1 cellular context compared by ENCODE assay signal in genomic region chr11:67315325-67315909, GRCh38.
TF ChIP-seq lines count a peak whose summit lies in the region.

No MANE protein-coding gene starts in this region.

TF ChIP-seq in HepG2, 621 proteins besides CTCF, POLR2A, EP300 and RAD21:
- TF ChIP-seq, protein P1, sequence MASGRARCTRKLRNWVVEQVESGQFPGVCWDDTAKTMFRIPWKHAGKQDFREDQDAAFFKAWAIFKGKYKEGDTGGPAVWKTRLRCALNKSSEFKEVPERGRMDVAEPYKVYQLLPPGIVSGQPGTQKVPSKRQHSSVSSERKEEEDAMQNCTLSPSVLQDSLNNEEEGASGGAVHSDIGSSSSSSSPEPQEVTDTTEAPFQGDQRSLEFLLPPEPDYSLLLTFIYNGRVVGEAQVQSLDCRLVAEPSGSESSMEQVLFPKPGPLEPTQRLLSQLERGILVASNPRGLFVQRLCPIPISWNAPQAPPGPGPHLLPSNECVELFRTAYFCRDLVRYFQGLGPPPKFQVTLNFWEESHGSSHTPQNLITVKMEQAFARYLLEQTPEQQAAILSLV (CRISPR knock-in tag; IDR thresholded peaks at IDR 0.05; ENCODE audit: borderline replicate concordance) = no peak
- no peak for TF ChIP-seq ZNF343 (CRISPR knock-in tag; IDR thresholded peaks at IDR 0.05)
- no peak for TF ChIP-seq AKNA (CRISPR knock-in tag; IDR thresholded peaks at IDR 0.05; ENCODE audit: borderline replicate concordance)
- TF ChIP-seq KMT2B (CRISPR knock-in tag; IDR thresholded peaks at IDR 0.05) = no peak
- TF ChIP-seq SALL2 (CRISPR knock-in tag; IDR thresholded peaks at IDR 0.05) = no peak
- TF ChIP-seq ZNF782 (CRISPR knock-in tag; IDR thresholded peaks at IDR 0.05; ENCODE audit: borderline replicate concordance) = no peak
- TF ChIP-seq, protein P2, sequence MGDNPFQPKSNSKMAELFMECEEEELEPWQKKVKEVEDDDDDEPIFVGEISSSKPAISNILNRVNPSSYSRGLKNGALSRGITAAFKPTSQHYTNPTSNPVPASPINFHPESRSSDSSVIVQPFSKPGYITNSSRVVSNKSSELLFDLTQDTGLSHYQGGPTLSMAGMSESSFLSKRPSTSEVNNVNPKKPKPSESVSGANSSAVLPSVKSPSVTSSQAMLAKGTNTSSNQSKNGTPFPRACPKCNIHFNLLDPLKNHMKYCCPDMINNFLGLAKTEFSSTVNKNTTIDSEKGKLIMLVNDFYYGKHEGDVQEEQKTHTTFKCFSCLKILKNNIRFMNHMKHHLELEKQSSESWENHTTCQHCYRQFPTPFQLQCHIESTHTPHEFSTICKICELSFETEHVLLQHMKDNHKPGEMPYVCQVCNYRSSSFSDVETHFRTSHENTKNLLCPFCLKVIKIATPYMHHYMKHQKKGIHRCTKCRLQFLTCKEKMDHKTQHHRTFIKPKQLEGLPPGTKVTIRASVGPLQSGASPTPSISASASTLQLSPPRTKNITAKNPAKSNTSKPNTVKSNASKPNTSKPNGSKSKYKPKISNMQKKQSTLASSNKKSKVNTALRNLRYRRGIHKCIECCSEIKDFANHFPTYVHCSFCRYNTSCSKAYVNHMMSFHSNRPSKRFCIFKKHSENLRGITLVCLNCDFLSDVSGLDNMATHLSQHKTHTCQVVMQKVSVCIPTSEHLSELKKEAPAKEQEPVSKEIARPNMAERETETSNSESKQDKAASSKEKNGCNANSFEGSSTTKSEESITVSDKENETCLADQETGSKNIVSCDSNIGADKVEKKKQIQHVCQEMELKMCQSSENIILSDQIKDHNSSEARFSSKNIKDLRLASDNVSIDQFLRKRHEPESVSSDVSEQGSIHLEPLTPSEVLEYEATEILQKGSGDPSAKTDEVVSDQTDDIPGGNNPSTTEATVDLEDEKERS (CRISPR knock-in tag; IDR thresholded peaks at IDR 0.05) = no peak
- TF ChIP-seq MTF1 (CRISPR knock-in tag; IDR thresholded peaks at IDR 0.05) = no peak
- no peak for TF ChIP-seq PHF20 (CRISPR knock-in tag; IDR thresholded peaks at IDR 0.05)
- no peak for TF ChIP-seq NFE2 (CRISPR knock-in tag; IDR thresholded peaks at IDR 0.05)
- no peak for TF ChIP-seq HMGXB4 (CRISPR knock-in tag; IDR thresholded peaks at IDR 0.05; ENCODE audit: borderline replicate concordance in 1 of 2, low read depth in 1 of 2)
- TF ChIP-seq ARID2 (CRISPR knock-in tag; IDR thresholded peaks at IDR 0.05; ENCODE audit: borderline replicate concordance) = no peak
- TF ChIP-seq ZNF136 (CRISPR knock-in tag; IDR thresholded peaks at IDR 0.05; ENCODE audit: low read depth) = no peak
- TF ChIP-seq FIP1L1 (IDR thresholded peaks at IDR 0.05; ENCODE audit: borderline replicate concordance, insufficient read depth, low read depth, low read length) = no peak
- no peak for TF ChIP-seq GMEB2 (CRISPR knock-in tag; IDR thresholded peaks at IDR 0.05; ENCODE audit: low read depth)
- TF ChIP-seq, protein P3, sequence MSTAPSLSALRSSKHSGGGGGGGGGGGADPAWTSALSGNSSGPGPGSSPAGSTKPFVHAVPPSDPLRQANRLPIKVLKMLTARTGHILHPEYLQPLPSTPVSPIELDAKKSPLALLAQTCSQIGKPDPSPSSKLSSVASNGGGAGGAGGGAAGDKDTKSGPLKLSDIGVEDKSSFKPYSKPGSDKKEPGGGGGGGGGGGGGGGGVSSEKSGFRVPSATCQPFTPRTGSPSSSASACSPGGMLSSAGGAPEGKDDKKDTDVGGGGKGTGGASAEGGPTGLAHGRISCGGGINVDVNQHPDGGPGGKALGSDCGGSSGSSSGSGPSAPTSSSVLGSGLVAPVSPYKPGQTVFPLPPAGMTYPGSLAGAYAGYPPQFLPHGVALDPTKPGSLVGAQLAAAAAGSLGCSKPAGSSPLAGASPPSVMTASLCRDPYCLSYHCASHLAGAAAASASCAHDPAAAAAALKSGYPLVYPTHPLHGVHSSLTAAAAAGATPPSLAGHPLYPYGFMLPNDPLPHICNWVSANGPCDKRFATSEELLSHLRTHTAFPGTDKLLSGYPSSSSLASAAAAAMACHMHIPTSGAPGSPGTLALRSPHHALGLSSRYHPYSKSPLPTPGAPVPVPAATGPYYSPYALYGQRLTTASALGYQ (CRISPR knock-in tag; IDR thresholded peaks at IDR 0.05) = no peak
- TF ChIP-seq ZNF12 (CRISPR knock-in tag; IDR thresholded peaks at IDR 0.05) = no peak
TF ChIP-seq in HepG2: peak in this region for 0.
